Comparison of ENCODE assay signal across 8 cellular contexts in the genomic region with DNA sequence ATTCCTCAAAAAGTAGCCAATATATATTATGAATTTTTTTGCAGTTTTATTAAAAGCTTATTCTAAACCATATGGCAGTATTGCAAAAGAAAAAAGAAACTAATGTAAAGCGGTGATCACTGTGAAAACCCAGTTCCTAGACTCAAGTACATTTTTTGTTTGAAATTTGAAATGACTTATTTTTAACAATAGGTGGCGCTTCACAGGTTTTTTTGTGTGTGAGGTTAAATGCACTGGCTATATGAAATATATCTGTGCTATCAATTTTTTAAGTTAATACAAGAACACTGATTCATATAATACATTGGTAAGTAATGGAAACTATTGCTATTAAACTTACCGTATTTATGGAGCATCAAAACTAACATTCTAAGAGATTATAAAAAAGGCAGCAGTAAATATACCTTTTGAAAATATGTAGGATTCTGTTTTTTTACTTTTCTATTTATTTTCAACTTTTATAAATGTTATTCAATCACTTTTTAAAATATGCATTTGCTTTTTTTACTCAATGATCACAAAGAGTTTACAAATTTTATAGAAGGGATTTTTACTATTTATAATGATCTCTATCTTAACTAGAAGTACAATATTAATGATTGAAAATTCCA. TPM values are rescaled to one million over a fixed set of nuclear protein-coding genes. Genes with fewer than 3 reads are reported as not detected.
DNase-seq lines count a peak whose midpoint lies in the region; ATAC-seq and TF ChIP-seq lines count a peak whose summit lies in the region.

No MANE protein-coding gene starts in this region.

- H3K9me3 Mint-ChIP-seq in endodermal cell, result no peaks in the 10 kb centered on the region
- no peaks in the 10 kb centered on the region for H3K9me3 Mint-ChIP-seq in stimulated activated effector memory CD8-positive, alpha-beta T cell treated with anti-CD3 and anti-CD28 coated beads, Interleukin-12 subunit alpha, Interleukin-12 subunit beta, amount 100 ng/mL, for 72 hours
- H3K9me3 Mint-ChIP-seq in activated CD4-positive, alpha-beta T cell treated with anti-CD3 and anti-CD28 coated beads, Interleukin-2, amount 10 ng/mL, durations not matched to agents 7 days and 5 days, result no peaks in the 10 kb centered on the region

- H3K36me3 ChIP-seq in endodermal cell (ENCODE audit: control insufficient read depth, insufficient read depth, low read length), result no peaks in the 10 kb centered on the region

- DNase-seq in NCI-H510A treated with DMSO at 0.1 percent for 48 hours (lab: John Stamatoyannopoulos, UW), result peak; percentile 11
- no peak for DNase-seq in NCI-H510A (lab: John Stamatoyannopoulos, UW)
- peak; percentile 18 for DNase-seq in NCI-H2227 (lab: John Stamatoyannopoulos, UW; ENCODE audit: unreplicated experiment)
- DNase-seq in endodermal cell, result no peak
- no peak for DNase-seq in stimulated activated effector memory CD8-positive, alpha-beta T cell treated with anti-CD3 and anti-CD28 coated beads, Interleukin-12 subunit alpha, Interleukin-12 subunit beta, amount 100 ng/mL, for 72 hours (ENCODE audit: low spot score in 2 of 2)
- no peak for DNase-seq in activated CD4-positive, alpha-beta T cell treated with anti-CD3 and anti-CD28 coated beads, Interleukin-2, amount 10 ng/mL, durations not matched to agents 7 days and 5 days
- no peak for DNase-seq in stimulated activated CD4-positive, alpha-beta T cell treated with anti-CD3 and anti-CD28 coated beads, Interleukin-1b, Interleukin-23, amount 100 ng/mL, for 48 hours
- no peak for DNase-seq in T-helper 1 cell

- H3K4me1 Mint-ChIP-seq in endodermal cell, result peaks cover 1% of the 10 kb centered on the region
- H3K4me1 Mint-ChIP-seq in stimulated activated effector memory CD8-positive, alpha-beta T cell treated with anti-CD3 and anti-CD28 coated beads, Interleukin-12 subunit alpha, Interleukin-12 subunit beta, amount 100 ng/mL, for 72 hours, result no peaks in the 10 kb centered on the region
- no peaks in the 10 kb centered on the region for H3K4me1 Mint-ChIP-seq in activated CD4-positive, alpha-beta T cell treated with anti-CD3 and anti-CD28 coated beads, Interleukin-2, amount 10 ng/mL, durations not matched to agents 7 days and 5 days

- H3K9ac ChIP-seq in endodermal cell (ENCODE audit: extremely low read depth, low read length, poor library complexity, severe bottlenecking), result no peak overlapping the region

- CTCF ChIA-PET in activated CD4-positive, alpha-beta T cell treated with anti-CD3 and anti-CD28 coated beads, Interleukin-2, amount 10 ng/mL, durations not matched to agents 7 days and 5 days (lab: Charles Lee), result no interaction called here

- no peak overlapping the region for H3K4me3 ChIP-seq in endodermal cell (ENCODE audit: low read length)

- H3K27me3 Mint-ChIP-seq in endodermal cell (ENCODE audit: insufficient read depth), result no peaks in the 10 kb centered on the region
- H3K27me3 Mint-ChIP-seq in activated CD4-positive, alpha-beta T cell treated with anti-CD3 and anti-CD28 coated beads, Interleukin-2, amount 10 ng/mL, durations not matched to agents 7 days and 5 days, result peaks cover 9% of the 10 kb centered on the region

- POLR2A ChIA-PET in activated CD4-positive, alpha-beta T cell treated with anti-CD3 and anti-CD28 coated beads, Interleukin-2, amount 10 ng/mL, durations not matched to agents 7 days and 5 days (lab: Charles Lee), result no interaction called here

- 61% methylated on average over 3 of the region's 3 CpGs; no CpG with 5 or more reads in 1 of the 2 experiments for WGBS in endodermal cell (ENCODE audit: insufficient coverage in 1 of 2, insufficient read length in 1 of 2), 2 experiments

- no peaks in the 10 kb centered on the region for H3K9me3 ChIP-seq in endodermal cell (ENCODE audit: control insufficient read depth, low read length)

- no peak overlapping the region for H3K4me3 Mint-ChIP-seq in endodermal cell
- H3K4me3 Mint-ChIP-seq in stimulated activated effector memory CD8-positive, alpha-beta T cell treated with anti-CD3 and anti-CD28 coated beads, Interleukin-12 subunit alpha, Interleukin-12 subunit beta, amount 100 ng/mL, for 72 hours, result no peak overlapping the region
- H3K4me3 Mint-ChIP-seq in activated CD4-positive, alpha-beta T cell treated with anti-CD3 and anti-CD28 coated beads, Interleukin-2, amount 10 ng/mL, durations not matched to agents 7 days and 5 days, result no peak overlapping the region

- H3K4me1 ChIP-seq in endodermal cell (ENCODE audit: control insufficient read depth, insufficient read depth, low read length), result no peaks in the 10 kb centered on the region

- H3K27ac ChIP-seq in endodermal cell (ENCODE audit: low read depth, low read length), result no peak overlapping the region

- no peak overlapping the region for H3K27ac Mint-ChIP-seq in endodermal cell
- no peak overlapping the region for H3K27ac Mint-ChIP-seq in stimulated activated effector memory CD8-positive, alpha-beta T cell treated with anti-CD3 and anti-CD28 coated beads, Interleukin-12 subunit alpha, Interleukin-12 subunit beta, amount 100 ng/mL, for 72 hours
- H3K27ac Mint-ChIP-seq in activated CD4-positive, alpha-beta T cell treated with anti-CD3 and anti-CD28 coated beads, Interleukin-2, amount 10 ng/mL, durations not matched to agents 7 days and 5 days, result no peak overlapping the region

- no peaks in the 10 kb centered on the region for H3K36me3 Mint-ChIP-seq in endodermal cell (ENCODE audit: low read depth)
- no peaks in the 10 kb centered on the region for H3K36me3 Mint-ChIP-seq in stimulated activated effector memory CD8-positive, alpha-beta T cell treated with anti-CD3 and anti-CD28 coated beads, Interleukin-12 subunit alpha, Interleukin-12 subunit beta, amount 100 ng/mL, for 72 hours
- no peaks in the 10 kb centered on the region for H3K36me3 Mint-ChIP-seq in activated CD4-positive, alpha-beta T cell treated with anti-CD3 and anti-CD28 coated beads, Interleukin-2, amount 10 ng/mL, durations not matched to agents 7 days and 5 days (ENCODE audit: low read depth)

- no peaks in the 10 kb centered on the region for H3K27me3 ChIP-seq in endodermal cell (ENCODE audit: control insufficient read depth, insufficient read depth, low read length, poor library complexity, severe bottlenecking)

- peak; percentile 24 for ATAC-seq in stimulated activated effector memory CD8-positive, alpha-beta T cell treated with anti-CD3 and anti-CD28 coated beads, Interleukin-12 subunit alpha, Interleukin-12 subunit beta, amount 100 ng/mL, for 72 hours

- TF ChIP-seq CTCF in endodermal cell (conservative IDR thresholded peaks at IDR 0.05), result peak; percentile 75

RNA-seq across cellular contexts. Expression of a gene that starts 5.6 kb away (rescaled TPM):
- total RNA-seq in endodermal cell, result 10 to 100 TPM in 1 of 2 donors, 1 to 10 TPM in 1; 9.1 to 18.5 TPM
- 43.0 TPM for polyA plus RNA-seq in endodermal cell (2013, experiment 1 of 2)
- polyA plus RNA-seq in endodermal cell (2013, experiment 2 of 2), result 53.3 TPM
- 1 to 10 TPM; 7.4 to 7.8 TPM for total RNA-seq in activated CD4-positive, alpha-beta T cell treated with anti-CD3 and anti-CD28 coated beads, Interleukin-2, amount 10 ng/mL, durations not matched to agents 7 days and 5 days

Comparison
In these comparisons a context has a peak if more than half of its experiments do, and no peak if none do; other contexts are left out.
1. DNase-seq: peak in NCI-H510A treated with DMSO at 0.1 percent for 48 hours (single experiment) and NCI-H2227 (single experiment); none in NCI-H510A (single experiment), endodermal cell (single experiment), stimulated activated effector memory CD8-positive, alpha-beta T cell treated with anti-CD3 and anti-CD28 coated beads, Interleukin-12 subunit alpha, Interleukin-12 subunit beta, amount 100 ng/mL, for 72 hours (0 of 2), activated CD4-positive, alpha-beta T cell treated with anti-CD3 and anti-CD28 coated beads, Interleukin-2, amount 10 ng/mL, durations not matched to agents 7 days and 5 days (single experiment), stimulated activated CD4-positive, alpha-beta T cell treated with anti-CD3 and anti-CD28 coated beads, Interleukin-1b, Interleukin-23, amount 100 ng/mL, for 48 hours (single experiment) and T-helper 1 cell (0 of 5).